ENCODE assay signal across 26 cellular contexts in genomic region chr13:40017662-40018262, GRCh38.
"Had no signal": no experiment of that assay in that cellular context is flagged by ENCODE, and none has a peak within 500 bp of the region (broad histone marks: within the 10 kb centered on the region; RNA-seq: fewer than 3 reads in every experiment).

No MANE protein-coding gene starts in this region.

- H3K27ac ChIP-seq: breast epithelium, SK-N-MC, VCaP had no signal

- DNase-seq: activated CD4-positive, alpha-beta memory T cell treated with anti-CD3 and anti-CD28 coated beads, Interleukin-2, amount 10 ng/mL, durations not matched to agents 7 days and 5 days; activated CD4-positive, alpha-beta T cell treated with anti-CD3 and anti-CD28 coated beads for 36 hours; activated CD4-positive, alpha-beta T cell treated with anti-CD3 and anti-CD28 coated beads, Interleukin-2, amount 50 U/mL, for 1 hour; activated gamma-delta T cell treated with Interleukin-2 at 50 U/mL for 16 hours; activated naive CD4-positive, alpha-beta T cell treated with anti-CD3 and anti-CD28 coated beads, Interleukin-2, amount 10 ng/mL, durations not matched to agents 7 days and 5 days; activated naive CD8-positive, alpha-beta T cell treated with anti-CD3 and anti-CD28 coated beads for 36 hours; activated T-cell treated with anti-CD3 and anti-CD28 coated beads, Interleukin-2, amount 50 U/mL, for 72 hours; anterior cingulate cortex; caudate nucleus; KBM-7; MV-4-11; NCI-H1105; NCI-H1436; NCI-H1694 treated with DMSO at 0.1 percent for 48 hours; NCI-H2029 treated with DMSO at 0.1 percent for 48 hours; NCI-H345; NCI-H510A; NCI-H526 treated with DMSO at 0.1 percent for 48 hours; NCI-H82; T-cell; T-helper 2 cell; T1000 had no signal

- H3K4me1 Mint-ChIP-seq: activated CD4-positive, alpha-beta memory T cell treated with anti-CD3 and anti-CD28 coated beads, Interleukin-2, amount 10 ng/mL, durations not matched to agents 7 days and 5 days; activated naive CD4-positive, alpha-beta T cell treated with anti-CD3 and anti-CD28 coated beads, Interleukin-2, amount 10 ng/mL, durations not matched to agents 7 days and 5 days had no signal

- H3K4me3 Mint-ChIP-seq: activated CD4-positive, alpha-beta memory T cell treated with anti-CD3 and anti-CD28 coated beads, Interleukin-2, amount 10 ng/mL, durations not matched to agents 7 days and 5 days; activated CD4-positive, alpha-beta T cell treated with anti-CD3 and anti-CD28 coated beads for 36 hours; activated naive CD4-positive, alpha-beta T cell treated with anti-CD3 and anti-CD28 coated beads, Interleukin-2, amount 10 ng/mL, durations not matched to agents 7 days and 5 days; activated naive CD8-positive, alpha-beta T cell treated with anti-CD3 and anti-CD28 coated beads for 36 hours; activated T-cell treated with anti-CD3 and anti-CD28 coated beads, Interleukin-2, amount 50 U/mL, for 72 hours; T-cell had no signal

- H3K9me3 ChIP-seq: breast epithelium had no signal

- ATAC-seq: activated CD4-positive, alpha-beta T cell treated with anti-CD3 and anti-CD28 coated beads for 36 hours; activated T-cell treated with anti-CD3 and anti-CD28 coated beads, Interleukin-2, amount 50 U/mL, for 72 hours; T-cell had no signal

- H3K4me3 ChIP-seq: breast epithelium, SK-N-MC had no signal

- H3K36me3 ChIP-seq: breast epithelium had no signal

- H3K9me3 Mint-ChIP-seq: activated CD4-positive, alpha-beta memory T cell treated with anti-CD3 and anti-CD28 coated beads, Interleukin-2, amount 10 ng/mL, durations not matched to agents 7 days and 5 days; activated naive CD4-positive, alpha-beta T cell treated with anti-CD3 and anti-CD28 coated beads, Interleukin-2, amount 10 ng/mL, durations not matched to agents 7 days and 5 days; activated naive CD8-positive, alpha-beta T cell treated with anti-CD3 and anti-CD28 coated beads for 36 hours; activated T-cell treated with anti-CD3 and anti-CD28 coated beads, Interleukin-2, amount 50 U/mL, for 72 hours; activated T-helper 2 cell treated with anti-CD3 and anti-CD28 coated beads, Interferon-gamma antibody, Interleukin-2, Interleukin-4, amounts not matched to agents 10 μg/mL and 5 μg/mL and 100 μg/mL, durations not matched to agents 14 hours and 24 hours and 36 hours; T-cell had no signal

- H3K27me3 ChIP-seq: breast epithelium had no signal

- H3K36me3 Mint-ChIP-seq: activated naive CD4-positive, alpha-beta T cell treated with anti-CD3 and anti-CD28 coated beads, Interleukin-2, amount 10 ng/mL, durations not matched to agents 7 days and 5 days; activated naive CD8-positive, alpha-beta T cell treated with anti-CD3 and anti-CD28 coated beads for 36 hours; T-cell had no signal

- H3K27ac Mint-ChIP-seq: activated CD4-positive, alpha-beta memory T cell treated with anti-CD3 and anti-CD28 coated beads, Interleukin-2, amount 10 ng/mL, durations not matched to agents 7 days and 5 days; activated CD4-positive, alpha-beta T cell treated with anti-CD3 and anti-CD28 coated beads for 36 hours; activated naive CD4-positive, alpha-beta T cell treated with anti-CD3 and anti-CD28 coated beads, Interleukin-2, amount 10 ng/mL, durations not matched to agents 7 days and 5 days; activated naive CD8-positive, alpha-beta T cell treated with anti-CD3 and anti-CD28 coated beads for 36 hours; activated T-cell treated with anti-CD3 and anti-CD28 coated beads, Interleukin-2, amount 50 U/mL, for 72 hours; activated T-helper 2 cell treated with anti-CD3 and anti-CD28 coated beads, Interferon-gamma antibody, Interleukin-2, Interleukin-4, amounts not matched to agents 10 μg/mL and 5 μg/mL and 100 μg/mL, durations not matched to agents 14 hours and 24 hours and 36 hours; T-cell had no signal

- H3K27me3 Mint-ChIP-seq: activated CD4-positive, alpha-beta T cell treated with anti-CD3 and anti-CD28 coated beads for 36 hours; activated naive CD8-positive, alpha-beta T cell treated with anti-CD3 and anti-CD28 coated beads for 36 hours; T-cell had no signal

- H3K4me1 ChIP-seq: breast epithelium had no signal
